ENCODE assay signal across 1 cellular context in the genomic region with DNA sequence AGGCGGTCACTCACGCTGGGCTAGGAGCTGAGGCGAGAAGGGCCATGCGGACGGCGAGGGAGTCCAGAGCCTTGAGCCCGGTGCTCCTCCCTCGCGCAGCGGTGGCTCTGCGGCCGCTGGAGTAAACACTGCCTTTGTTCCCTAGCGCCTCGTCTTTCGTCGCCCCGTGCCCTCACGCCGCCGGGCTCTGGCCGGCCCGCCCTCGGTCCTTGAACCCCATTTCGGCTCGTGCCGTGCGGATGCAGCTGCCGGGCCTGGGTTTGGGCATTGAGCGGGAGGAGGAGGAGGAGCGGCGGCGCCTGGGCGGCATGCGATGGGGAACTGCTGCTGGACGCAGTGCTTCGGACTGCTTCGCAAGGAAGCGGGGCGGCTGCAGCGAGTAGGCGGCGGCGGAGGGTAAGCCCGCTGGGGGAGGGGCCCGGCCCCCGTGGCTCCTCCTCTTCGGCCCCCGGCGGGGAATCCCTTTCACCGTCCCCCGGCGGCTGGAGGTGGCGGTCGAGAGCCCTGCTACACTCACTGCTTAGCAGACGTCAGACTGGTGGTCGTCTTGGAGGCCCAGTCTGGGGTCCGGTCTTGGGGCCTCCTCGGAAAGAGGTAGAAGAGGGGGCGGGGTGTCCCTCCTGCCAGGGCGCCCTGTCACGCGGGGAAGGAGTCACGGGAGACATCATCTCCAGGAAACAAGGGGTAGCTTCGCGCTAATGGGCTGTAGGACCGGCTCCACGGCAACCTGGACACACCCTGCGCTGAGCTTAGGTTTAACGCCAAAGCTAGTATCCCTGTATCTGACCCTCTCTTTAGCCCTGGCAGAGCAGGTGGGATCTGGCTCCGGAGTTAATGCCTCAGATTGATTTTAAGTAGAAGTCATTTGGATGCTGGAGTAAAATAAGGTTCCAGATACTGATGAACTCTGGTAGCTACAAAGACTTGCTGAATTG.
TF ChIP-seq lines count a peak whose summit lies in the region.

A gene with protein sequence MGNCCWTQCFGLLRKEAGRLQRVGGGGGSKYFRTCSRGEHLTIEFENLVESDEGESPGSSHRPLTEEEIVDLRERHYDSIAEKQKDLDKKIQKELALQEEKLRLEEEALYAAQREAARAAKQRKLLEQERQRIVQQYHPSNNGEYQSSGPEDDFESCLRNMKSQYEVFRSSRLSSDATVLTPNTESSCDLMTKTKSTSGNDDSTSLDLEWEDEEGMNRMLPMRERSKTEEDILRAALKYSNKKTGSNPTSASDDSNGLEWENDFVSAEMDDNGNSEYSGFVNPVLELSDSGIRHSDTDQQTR (plus strand): TSS at position 9 of the 935 bp plus-strand sequence. CDS start 305 bp downstream, at position 314.

TF ChIP-seq in A549, 52 proteins besides CTCF, POLR2A, EP300 and RAD21 (continued from another document):
- 0 out of 2 replicates have a peak, but pooled peaks have one; percentile 52 for TF ChIP-seq TFCP2L1 (CRISPR knock-in tag; IDR thresholded peaks at IDR 0.05)
- TF ChIP-seq, protein P1, sequence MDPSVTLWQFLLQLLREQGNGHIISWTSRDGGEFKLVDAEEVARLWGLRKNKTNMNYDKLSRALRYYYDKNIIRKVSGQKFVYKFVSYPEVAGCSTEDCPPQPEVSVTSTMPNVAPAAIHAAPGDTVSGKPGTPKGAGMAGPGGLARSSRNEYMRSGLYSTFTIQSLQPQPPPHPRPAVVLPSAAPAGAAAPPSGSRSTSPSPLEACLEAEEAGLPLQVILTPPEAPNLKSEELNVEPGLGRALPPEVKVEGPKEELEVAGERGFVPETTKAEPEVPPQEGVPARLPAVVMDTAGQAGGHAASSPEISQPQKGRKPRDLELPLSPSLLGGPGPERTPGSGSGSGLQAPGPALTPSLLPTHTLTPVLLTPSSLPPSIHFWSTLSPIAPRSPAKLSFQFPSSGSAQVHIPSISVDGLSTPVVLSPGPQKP (IDR thresholded peaks at IDR 0.05; ENCODE audit: low read depth, low read length): no peak
- no peak for TF ChIP-seq FOXS1 (CRISPR knock-in tag; IDR thresholded peaks at IDR 0.05)
- TF ChIP-seq, protein P2, sequence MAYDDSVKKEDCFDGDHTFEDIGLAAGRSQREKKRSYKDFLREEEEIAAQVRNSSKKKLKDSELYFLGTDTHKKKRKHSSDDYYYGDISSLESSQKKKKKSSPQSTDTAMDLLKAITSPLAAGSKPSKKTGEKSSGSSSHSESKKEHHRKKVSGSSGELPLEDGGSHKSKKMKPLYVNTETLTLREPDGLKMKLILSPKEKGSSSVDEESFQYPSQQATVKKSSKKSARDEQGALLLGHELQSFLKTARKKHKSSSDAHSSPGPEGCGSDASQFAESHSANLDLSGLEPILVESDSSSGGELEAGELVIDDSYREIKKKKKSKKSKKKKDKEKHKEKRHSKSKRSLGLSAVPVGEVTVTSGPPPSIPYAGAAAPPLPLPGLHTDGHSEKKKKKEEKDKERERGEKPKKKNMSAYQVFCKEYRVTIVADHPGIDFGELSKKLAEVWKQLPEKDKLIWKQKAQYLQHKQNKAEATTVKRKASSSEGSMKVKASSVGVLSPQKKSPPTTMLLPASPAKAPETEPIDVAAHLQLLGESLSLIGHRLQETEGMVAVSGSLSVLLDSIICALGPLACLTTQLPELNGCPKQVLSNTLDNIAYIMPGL (CRISPR knock-in tag; IDR thresholded peaks at IDR 0.05; ENCODE audit: borderline replicate concordance): no peak
TF ChIP-seq in A549: peak in this region for 5.
